1 cellular context compared by ENCODE assay signal in the genomic region with DNA sequence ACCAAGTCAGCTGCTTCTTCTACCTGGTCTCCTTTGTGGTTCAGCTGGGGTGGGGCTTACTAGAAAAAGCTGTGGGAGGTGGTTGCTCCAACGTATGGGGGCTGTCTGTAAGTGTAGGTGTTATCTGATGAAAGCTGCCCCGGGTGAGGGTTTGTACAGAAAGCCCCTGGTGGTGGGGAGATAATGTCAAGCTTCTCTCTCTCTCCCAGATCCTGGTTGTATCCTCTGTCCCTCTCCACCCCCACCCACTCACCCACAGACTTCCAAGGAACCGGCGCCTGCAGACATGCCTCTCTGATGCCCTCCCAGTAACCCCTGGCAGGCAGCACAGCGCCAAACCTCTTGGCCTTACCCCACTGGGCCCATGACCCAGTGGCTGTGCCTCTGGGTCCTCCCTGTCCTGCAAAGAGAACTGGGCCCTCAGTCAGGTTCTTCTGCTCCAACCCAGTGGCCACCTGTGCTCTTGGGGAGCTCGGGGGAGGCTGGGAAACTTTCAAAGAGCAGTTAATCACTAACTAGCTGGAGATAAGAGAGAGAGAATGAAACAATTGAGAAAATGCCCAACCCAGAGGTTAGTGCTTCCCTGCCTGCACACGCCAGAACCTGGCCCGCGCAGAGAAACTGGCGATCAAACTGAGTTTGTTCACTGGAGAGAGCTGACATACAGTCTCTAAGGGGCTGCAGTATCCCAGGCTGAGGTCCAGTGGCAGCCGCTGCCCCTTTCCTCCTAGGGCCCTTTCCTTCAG.
A peak's percentile ranks its signal among the peaks of the same experiment; 100 is the strongest.
TF ChIP-seq lines count a peak whose summit lies in the region.

No MANE protein-coding gene starts in this region.

TF ChIP-seq in HepG2, 621 proteins besides CTCF, POLR2A, EP300 and RAD21 (continued from another document and continues in another):
- TF ChIP-seq U2AF1 (optimal IDR thresholded peaks at IDR 0.05; ENCODE audit: low read depth, low read length) = peak; percentile 17
- TF ChIP-seq ZNF501 (CRISPR knock-in tag; IDR thresholded peaks at IDR 0.05) = 0 out of 2 replicates have a peak, but pooled peaks have one; percentile 37
- peak; percentile 59; the same call in 1 of the 2 replicates for TF ChIP-seq TARDBP (CRISPR knock-in tag; IDR thresholded peaks at IDR 0.05)
- TF ChIP-seq RBM22 (optimal IDR thresholded peaks at IDR 0.05; ENCODE audit: low read length) = no peak
- peak; percentile 79 for TF ChIP-seq ISL2 (CRISPR knock-in tag; IDR thresholded peaks at IDR 0.05)
- peak; percentile 69 for TF ChIP-seq HOXA3 (CRISPR knock-in tag; IDR thresholded peaks at IDR 0.05)
- peak; percentile 74 for TF ChIP-seq RBM39 (IDR thresholded peaks at IDR 0.05; ENCODE audit: low read depth, low read length, poor library complexity, severe bottlenecking)
- peak; percentile 34; the same call in 1 of the 3 replicates for TF ChIP-seq MXI1 (IDR thresholded peaks at IDR 0.05; ENCODE audit: borderline replicate concordance, low read depth, low read length)
- 0 out of 2 replicates have a peak, but pooled peaks have one; percentile 49 for TF ChIP-seq ZNF619 (CRISPR knock-in tag; IDR thresholded peaks at IDR 0.05)
- no peak for TF ChIP-seq HNF4G (IDR thresholded peaks at IDR 0.05; ENCODE audit: borderline replicate concordance, low read depth, low read length)
- peak; percentile 52; the same call in 1 of the 2 replicates for TF ChIP-seq HNF4G (CRISPR knock-in tag; IDR thresholded peaks at IDR 0.05; ENCODE audit: borderline replicate concordance, low read depth)
- TF ChIP-seq CEBPG (CRISPR knock-in tag; IDR thresholded peaks at IDR 0.05) = peak; percentile 33; the same call in 1 of the 2 replicates
- TF ChIP-seq HIVEP1 (CRISPR knock-in tag; IDR thresholded peaks at IDR 0.05) = peak; percentile 51; the same call in 1 of the 2 replicates
- peak; percentile 46; the same call in 1 of the 2 replicates for TF ChIP-seq ZNF709 (CRISPR knock-in tag; IDR thresholded peaks at IDR 0.05)
- TF ChIP-seq, protein P1, sequence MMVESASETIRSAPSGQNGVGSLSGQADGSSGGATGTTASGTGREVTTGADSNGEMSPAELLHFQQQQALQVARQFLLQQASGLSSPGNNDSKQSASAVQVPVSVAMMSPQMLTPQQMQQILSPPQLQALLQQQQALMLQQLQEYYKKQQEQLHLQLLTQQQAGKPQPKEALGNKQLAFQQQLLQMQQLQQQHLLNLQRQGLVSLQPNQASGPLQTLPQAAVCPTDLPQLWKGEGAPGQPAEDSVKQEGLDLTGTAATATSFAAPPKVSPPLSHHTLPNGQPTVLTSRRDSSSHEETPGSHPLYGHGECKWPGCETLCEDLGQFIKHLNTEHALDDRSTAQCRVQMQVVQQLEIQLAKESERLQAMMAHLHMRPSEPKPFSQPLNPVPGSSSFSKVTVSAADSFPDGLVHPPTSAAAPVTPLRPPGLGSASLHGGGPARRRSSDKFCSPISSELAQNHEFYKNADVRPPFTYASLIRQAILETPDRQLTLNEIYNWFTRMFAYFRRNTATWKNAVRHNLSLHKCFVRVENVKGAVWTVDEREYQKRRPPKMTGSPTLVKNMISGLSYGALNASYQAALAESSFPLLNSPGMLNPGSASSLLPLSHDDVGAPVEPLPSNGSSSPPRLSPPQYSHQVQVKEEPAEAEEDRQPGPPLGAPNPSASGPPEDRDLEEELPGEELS (CRISPR knock-in tag; IDR thresholded peaks at IDR 0.05) = no peak
- TF ChIP-seq, protein P2, sequence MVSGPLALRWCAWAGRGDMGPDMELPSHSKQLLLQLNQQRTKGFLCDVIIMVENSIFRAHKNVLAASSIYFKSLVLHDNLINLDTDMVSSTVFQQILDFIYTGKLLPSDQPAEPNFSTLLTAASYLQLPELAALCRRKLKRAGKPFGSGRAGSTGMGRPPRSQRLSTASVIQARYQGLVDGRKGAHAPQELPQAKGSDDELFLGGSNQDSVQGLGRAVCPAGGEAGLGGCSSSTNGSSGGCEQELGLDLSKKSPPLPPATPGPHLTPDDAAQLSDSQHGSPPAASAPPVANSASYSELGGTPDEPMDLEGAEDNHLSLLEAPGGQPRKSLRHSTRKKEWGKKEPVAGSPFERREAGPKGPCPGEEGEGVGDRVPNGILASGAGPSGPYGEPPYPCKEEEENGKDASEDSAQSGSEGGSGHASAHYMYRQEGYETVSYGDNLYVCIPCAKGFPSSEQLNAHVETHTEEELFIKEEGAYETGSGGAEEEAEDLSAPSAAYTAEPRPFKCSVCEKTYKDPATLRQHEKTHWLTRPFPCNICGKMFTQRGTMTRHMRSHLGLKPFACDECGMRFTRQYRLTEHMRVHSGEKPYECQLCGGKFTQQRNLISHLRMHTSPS (CRISPR knock-in tag; IDR thresholded peaks at IDR 0.05; ENCODE audit: low read depth) = peak; percentile 55; the same call in 1 of the 2 replicates
- TF ChIP-seq, protein P3, sequence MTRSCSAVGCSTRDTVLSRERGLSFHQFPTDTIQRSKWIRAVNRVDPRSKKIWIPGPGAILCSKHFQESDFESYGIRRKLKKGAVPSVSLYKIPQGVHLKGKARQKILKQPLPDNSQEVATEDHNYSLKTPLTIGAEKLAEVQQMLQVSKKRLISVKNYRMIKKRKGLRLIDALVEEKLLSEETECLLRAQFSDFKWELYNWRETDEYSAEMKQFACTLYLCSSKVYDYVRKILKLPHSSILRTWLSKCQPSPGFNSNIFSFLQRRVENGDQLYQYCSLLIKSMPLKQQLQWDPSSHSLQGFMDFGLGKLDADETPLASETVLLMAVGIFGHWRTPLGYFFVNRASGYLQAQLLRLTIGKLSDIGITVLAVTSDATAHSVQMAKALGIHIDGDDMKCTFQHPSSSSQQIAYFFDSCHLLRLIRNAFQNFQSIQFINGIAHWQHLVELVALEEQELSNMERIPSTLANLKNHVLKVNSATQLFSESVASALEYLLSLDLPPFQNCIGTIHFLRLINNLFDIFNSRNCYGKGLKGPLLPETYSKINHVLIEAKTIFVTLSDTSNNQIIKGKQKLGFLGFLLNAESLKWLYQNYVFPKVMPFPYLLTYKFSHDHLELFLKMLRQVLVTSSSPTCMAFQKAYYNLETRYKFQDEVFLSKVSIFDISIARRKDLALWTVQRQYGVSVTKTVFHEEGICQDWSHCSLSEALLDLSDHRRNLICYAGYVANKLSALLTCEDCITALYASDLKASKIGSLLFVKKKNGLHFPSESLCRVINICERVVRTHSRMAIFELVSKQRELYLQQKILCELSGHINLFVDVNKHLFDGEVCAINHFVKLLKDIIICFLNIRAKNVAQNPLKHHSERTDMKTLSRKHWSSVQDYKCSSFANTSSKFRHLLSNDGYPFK (CRISPR knock-in tag; IDR thresholded peaks at IDR 0.05; ENCODE audit: borderline replicate concordance) = 0 out of 2 replicates have a peak, but pooled peaks have one; percentile 25
- TF ChIP-seq, protein P4, sequence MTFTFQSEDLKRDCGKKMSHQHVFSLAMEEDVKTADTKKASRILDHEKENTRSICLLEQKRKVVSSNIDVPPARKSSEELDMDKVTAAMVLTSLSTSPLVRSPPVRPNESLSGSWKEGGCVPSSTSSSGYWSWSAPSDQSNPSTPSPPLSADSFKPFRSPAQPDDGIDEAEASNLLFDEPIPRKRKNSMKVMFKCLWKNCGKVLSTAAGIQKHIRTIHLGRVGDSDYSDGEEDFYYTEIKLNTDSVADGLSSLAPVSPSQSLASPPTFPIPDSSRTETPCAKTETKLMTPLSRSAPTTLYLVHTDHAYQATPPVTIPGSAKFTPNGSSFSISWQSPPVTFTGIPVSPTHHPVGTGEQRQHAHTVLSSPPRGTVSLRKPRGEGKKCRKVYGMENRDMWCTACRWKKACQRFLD (CRISPR knock-in tag; IDR thresholded peaks at IDR 0.05; ENCODE audit: borderline replicate concordance) = no peak
- peak; percentile 59; the same call in 1 of the 2 replicates for TF ChIP-seq ATF7-NPFF (CRISPR knock-in tag; IDR thresholded peaks at IDR 0.05; ENCODE audit: low read depth)
- 0 out of 2 replicates have a peak, but pooled peaks have one; percentile 25 for TF ChIP-seq SMAD9 (CRISPR knock-in tag; IDR thresholded peaks at IDR 0.05)
- peak; percentile 89 for TF ChIP-seq POLR2AphosphoS5 (IDR thresholded peaks at IDR 0.05; ENCODE audit: low read depth, low read length)
- 0 out of 2 replicates have a peak, but pooled peaks have one; percentile 40 for TF ChIP-seq ZFP36L2 (CRISPR knock-in tag; IDR thresholded peaks at IDR 0.05)
- TF ChIP-seq, protein P5, sequence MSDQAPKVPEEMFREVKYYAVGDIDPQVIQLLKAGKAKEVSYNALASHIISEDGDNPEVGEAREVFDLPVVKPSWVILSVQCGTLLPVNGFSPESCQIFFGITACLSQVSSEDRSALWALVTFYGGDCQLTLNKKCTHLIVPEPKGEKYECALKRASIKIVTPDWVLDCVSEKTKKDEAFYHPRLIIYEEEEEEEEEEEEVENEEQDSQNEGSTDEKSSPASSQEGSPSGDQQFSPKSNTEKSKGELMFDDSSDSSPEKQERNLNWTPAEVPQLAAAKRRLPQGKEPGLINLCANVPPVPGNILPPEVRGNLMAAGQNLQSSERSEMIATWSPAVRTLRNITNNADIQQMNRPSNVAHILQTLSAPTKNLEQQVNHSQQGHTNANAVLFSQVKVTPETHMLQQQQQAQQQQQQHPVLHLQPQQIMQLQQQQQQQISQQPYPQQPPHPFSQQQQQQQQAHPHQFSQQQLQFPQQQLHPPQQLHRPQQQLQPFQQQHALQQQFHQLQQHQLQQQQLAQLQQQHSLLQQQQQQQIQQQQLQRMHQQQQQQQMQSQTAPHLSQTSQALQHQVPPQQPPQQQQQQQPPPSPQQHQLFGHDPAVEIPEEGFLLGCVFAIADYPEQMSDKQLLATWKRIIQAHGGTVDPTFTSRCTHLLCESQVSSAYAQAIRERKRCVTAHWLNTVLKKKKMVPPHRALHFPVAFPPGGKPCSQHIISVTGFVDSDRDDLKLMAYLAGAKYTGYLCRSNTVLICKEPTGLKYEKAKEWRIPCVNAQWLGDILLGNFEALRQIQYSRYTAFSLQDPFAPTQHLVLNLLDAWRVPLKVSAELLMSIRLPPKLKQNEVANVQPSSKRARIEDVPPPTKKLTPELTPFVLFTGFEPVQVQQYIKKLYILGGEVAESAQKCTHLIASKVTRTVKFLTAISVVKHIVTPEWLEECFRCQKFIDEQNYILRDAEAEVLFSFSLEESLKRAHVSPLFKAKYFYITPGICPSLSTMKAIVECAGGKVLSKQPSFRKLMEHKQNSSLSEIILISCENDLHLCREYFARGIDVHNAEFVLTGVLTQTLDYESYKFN (CRISPR knock-in tag; conservative IDR thresholded peaks at IDR 0.05) = peak; percentile 72; the same call in 1 of the 2 replicates
- peak; percentile 52; the same call in 1 of the 2 replicates for TF ChIP-seq YEATS4 (CRISPR knock-in tag; IDR thresholded peaks at IDR 0.05; ENCODE audit: borderline replicate concordance)
- TF ChIP-seq, protein P6, sequence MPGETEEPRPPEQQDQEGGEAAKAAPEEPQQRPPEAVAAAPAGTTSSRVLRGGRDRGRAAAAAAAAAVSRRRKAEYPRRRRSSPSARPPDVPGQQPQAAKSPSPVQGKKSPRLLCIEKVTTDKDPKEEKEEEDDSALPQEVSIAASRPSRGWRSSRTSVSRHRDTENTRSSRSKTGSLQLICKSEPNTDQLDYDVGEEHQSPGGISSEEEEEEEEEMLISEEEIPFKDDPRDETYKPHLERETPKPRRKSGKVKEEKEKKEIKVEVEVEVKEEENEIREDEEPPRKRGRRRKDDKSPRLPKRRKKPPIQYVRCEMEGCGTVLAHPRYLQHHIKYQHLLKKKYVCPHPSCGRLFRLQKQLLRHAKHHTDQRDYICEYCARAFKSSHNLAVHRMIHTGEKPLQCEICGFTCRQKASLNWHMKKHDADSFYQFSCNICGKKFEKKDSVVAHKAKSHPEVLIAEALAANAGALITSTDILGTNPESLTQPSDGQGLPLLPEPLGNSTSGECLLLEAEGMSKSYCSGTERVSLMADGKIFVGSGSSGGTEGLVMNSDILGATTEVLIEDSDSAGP (CRISPR knock-in tag; IDR thresholded peaks at IDR 0.05; ENCODE audit: borderline replicate concordance) = peak; percentile 53; the same call in 1 of the 2 replicates
- TF ChIP-seq, protein P7, sequence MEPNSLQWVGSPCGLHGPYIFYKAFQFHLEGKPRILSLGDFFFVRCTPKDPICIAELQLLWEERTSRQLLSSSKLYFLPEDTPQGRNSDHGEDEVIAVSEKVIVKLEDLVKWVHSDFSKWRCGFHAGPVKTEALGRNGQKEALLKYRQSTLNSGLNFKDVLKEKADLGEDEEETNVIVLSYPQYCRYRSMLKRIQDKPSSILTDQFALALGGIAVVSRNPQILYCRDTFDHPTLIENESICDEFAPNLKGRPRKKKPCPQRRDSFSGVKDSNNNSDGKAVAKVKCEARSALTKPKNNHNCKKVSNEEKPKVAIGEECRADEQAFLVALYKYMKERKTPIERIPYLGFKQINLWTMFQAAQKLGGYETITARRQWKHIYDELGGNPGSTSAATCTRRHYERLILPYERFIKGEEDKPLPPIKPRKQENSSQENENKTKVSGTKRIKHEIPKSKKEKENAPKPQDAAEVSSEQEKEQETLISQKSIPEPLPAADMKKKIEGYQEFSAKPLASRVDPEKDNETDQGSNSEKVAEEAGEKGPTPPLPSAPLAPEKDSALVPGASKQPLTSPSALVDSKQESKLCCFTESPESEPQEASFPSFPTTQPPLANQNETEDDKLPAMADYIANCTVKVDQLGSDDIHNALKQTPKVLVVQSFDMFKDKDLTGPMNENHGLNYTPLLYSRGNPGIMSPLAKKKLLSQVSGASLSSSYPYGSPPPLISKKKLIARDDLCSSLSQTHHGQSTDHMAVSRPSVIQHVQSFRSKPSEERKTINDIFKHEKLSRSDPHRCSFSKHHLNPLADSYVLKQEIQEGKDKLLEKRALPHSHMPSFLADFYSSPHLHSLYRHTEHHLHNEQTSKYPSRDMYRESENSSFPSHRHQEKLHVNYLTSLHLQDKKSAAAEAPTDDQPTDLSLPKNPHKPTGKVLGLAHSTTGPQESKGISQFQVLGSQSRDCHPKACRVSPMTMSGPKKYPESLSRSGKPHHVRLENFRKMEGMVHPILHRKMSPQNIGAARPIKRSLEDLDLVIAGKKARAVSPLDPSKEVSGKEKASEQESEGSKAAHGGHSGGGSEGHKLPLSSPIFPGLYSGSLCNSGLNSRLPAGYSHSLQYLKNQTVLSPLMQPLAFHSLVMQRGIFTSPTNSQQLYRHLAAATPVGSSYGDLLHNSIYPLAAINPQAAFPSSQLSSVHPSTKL (CRISPR knock-in tag; IDR thresholded peaks at IDR 0.05) = peak; percentile 70; the same call in 1 of the 2 replicates
- 0 out of 2 replicates have a peak, but pooled peaks have one; percentile 71 for TF ChIP-seq CC2D1A (CRISPR knock-in tag; IDR thresholded peaks at IDR 0.05)
- TF ChIP-seq NR2F2 (IDR thresholded peaks at IDR 0.05; ENCODE audit: borderline replicate concordance, low read depth) = peak; percentile 27; the same call in 1 of the 2 replicates
